8 cellular contexts compared by ENCODE assay signal in genomic region chr1:156816561-156817328, GRCh38. TPM values are rescaled to one million over a fixed set of nuclear protein-coding genes. Genes with fewer than 3 reads are reported as not detected.
A peak's percentile ranks its signal among the peaks of the same experiment; 100 is the strongest.
DNase-seq lines count a peak whose midpoint lies in the region; ATAC-seq lines count a peak whose summit lies in the region.

SH2D2A (minus strand) TSS chr1:156816848; CDS start chr1:156816708, 140 bp downstream.

- DNase-seq in GDM1 (lab: John Stamatoyannopoulos, UW) (peak; percentile 79), RPMI7951 (ENCODE audit: low read depth) (peak; percentile 79), left lobe of liver (ENCODE audit: low spot score) (peak; percentile 55), 8988T (no peak), NCI-H1048 (lab: John Stamatoyannopoulos, UW) (no peak)
- peak; percentile 98 for DNase-seq in activated effector memory CD4-positive, alpha-beta T cell treated with anti-CD3 and anti-CD28 coated beads, Interleukin-2, amount 50 U/mL, for 16 hours
- DNase-seq in stimulated activated CD8-positive, alpha-beta memory T cell treated with anti-CD3 and anti-CD28 coated beads, Interleukin-15, amount 100 ng/mL, for 48 hours (ENCODE audit: low read depth in 2 of 2): peak; percentile 94 to 96

- ATAC-seq in HG02610 (IDR thresholded peaks at IDR 0.05; ENCODE audit: unreplicated experiment): peak; percentile 84
- ATAC-seq in left lobe of liver: peak; percentile 49

RNA-seq across cellular contexts. Expression of gene SH2D2A, which starts in this region (rescaled TPM):
- 0.48 TPM in 1 of 2 replicates, not detected in the other for total RNA-seq in RPMI7951 (2014; rRNA removed; shearing (Covaris generic))
- total RNA-seq in left lobe of liver: 0.78 TPM

Comparison
In these comparisons a context has a peak if more than half of its experiments do, and no peak if none do; other contexts are left out.
1. Peak in DNase-seq in RPMI7951; RNA of the gene not detected or under 1 TPM.
2. Peak in DNase-seq and ATAC-seq in left lobe of liver; RNA of the gene not detected or under 1 TPM.
3. DNase-seq: peak in GDM1 (single experiment), activated effector memory CD4-positive, alpha-beta T cell treated with anti-CD3 and anti-CD28 coated beads, Interleukin-2, amount 50 U/mL, for 16 hours (single experiment) and stimulated activated CD8-positive, alpha-beta memory T cell treated with anti-CD3 and anti-CD28 coated beads, Interleukin-15, amount 100 ng/mL, for 48 hours (2 of 2); none in 8988T (single experiment) and NCI-H1048 (single experiment).